17 cellular contexts compared by ENCODE assay signal in the genomic region with DNA sequence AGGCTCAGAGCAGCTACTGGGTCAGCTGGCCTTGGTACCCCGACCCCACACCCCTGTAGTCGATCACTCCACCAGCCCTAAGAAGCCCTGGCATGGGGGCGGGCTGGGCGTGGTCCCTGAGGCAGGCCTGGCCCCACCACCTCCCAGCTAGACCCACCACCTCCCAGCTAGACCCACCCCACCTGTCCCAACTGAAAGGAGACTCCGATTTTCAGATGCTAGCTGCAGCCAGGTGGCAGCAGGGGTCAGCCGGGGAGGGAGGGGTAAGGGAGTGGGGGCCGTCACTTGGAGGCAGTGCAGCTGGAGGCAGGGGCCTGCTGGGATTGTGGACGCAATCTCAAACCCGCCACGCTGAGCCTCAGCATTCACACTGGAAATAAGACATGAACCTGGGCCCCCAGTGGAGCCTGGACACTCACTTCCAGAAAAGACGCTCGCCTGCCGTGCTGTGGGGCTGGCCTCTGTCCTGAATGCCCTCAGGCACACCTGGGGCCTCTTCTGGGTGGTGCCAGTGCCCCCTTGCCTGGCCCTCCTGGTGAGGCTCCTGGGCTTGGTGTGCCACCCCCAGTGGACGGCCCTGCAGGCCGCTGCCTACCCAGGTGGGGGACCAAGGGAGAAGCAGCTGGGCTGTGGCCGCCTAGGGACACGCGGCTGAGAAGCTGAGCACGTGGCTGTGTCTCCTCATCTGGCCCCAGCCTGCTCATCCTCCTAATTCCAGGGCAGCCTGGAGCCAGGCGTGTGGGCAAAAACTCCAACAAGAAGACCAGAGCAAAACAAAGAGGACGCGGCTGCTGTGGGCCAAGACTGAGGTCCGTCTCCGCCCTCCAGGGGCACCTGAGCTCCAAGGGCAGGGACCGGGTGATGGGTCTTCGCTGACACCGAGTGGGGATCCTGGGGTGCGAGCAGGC. TPM values are rescaled to one million over a fixed set of nuclear protein-coding genes. Genes with fewer than 3 reads are reported as not detected.
DNase-seq lines count a peak whose midpoint lies in the region; FAIRE-seq and TF ChIP-seq lines count a peak whose summit lies in the region.
"Had no signal": no experiment of that assay in that cellular context is flagged by ENCODE, and none has a peak within 500 bp of the region (broad histone marks: within the 10 kb centered on the region; RNA-seq: fewer than 3 reads in every experiment).

No MANE protein-coding gene starts in this region.

- H3K27me3 ChIP-seq in mesendoderm (ENCODE audit: insufficient read depth, low read length, poor library complexity), result no peaks in the 10 kb centered on the region
- H3K27me3 ChIP-seq in tibial nerve, result no peaks in the 10 kb centered on the region
- H3K27me3 ChIP-seq: suprapubic skin had no signal

- H3K4ac ChIP-seq in mesendoderm (ENCODE audit: low read depth, low read length), result no peak overlapping the region

- no peaks in the 10 kb centered on the region for H3K79me2 ChIP-seq in mesendoderm (ENCODE audit: control insufficient read depth, insufficient read depth, low read length)

- no peak overlapping the region for H2BK120ac ChIP-seq in mesendoderm (ENCODE audit: low read depth, low read length)

- no peak overlapping the region for H2BK15ac ChIP-seq in mesendoderm (replicated peaks; ENCODE audit: low read depth)

- H2AK5ac ChIP-seq in mesendoderm (ENCODE audit: low read length), result no peak overlapping the region

- H3K4me2 ChIP-seq in mesendoderm (ENCODE audit: low read length), result no peak overlapping the region

- peaks cover 9% of the 10 kb centered on the region for H3K4me1 Mint-ChIP-seq in glutamatergic neuron (ENCODE audit: low read depth, unreplicated experiment)
- H3K4me1 Mint-ChIP-seq: activated CD4-positive, alpha-beta T cell treated with anti-CD3 and anti-CD28 coated beads, Interleukin-2, amount 10 ng/mL, durations not matched to agents 24 days and 14 days; activated naive CD4-positive, alpha-beta T cell treated with anti-CD3 and anti-CD28 coated beads, Interleukin-2, amount 10 ng/mL, durations not matched to agents 7 days and 5 days had no signal

- FAIRE-seq in RCC 7860 (lab: Jason Lieb, UNC), result no peak
- FAIRE-seq: G401.6, TTC549 had no signal

- peak overlapping the region; percentile 79 for H3K27ac Mint-ChIP-seq in glutamatergic neuron (ENCODE audit: unreplicated experiment)
- H3K27ac Mint-ChIP-seq: activated CD4-positive, alpha-beta T cell treated with anti-CD3 and anti-CD28 coated beads, Interleukin-2, amount 10 ng/mL, durations not matched to agents 24 days and 14 days; activated naive CD4-positive, alpha-beta T cell treated with anti-CD3 and anti-CD28 coated beads, Interleukin-2, amount 10 ng/mL, durations not matched to agents 7 days and 5 days; dendritic cell treated with granulocyte-macrophage colony-stimulating factor and Interleukin-4, amounts not matched to agents 40 ng/mL and 50 ng/mL, for 4 days had no signal

- no peak for TF ChIP-seq EP300 in tibial nerve (IDR thresholded peaks at IDR 0.05)

- TF ChIP-seq CTCF in glutamatergic neuron (IDR thresholded peaks at IDR 0.05; ENCODE audit: partially characterized antibody, unreplicated experiment), result no peak
- no peak for TF ChIP-seq CTCF in tibial nerve (IDR thresholded peaks at IDR 0.05)

- no peak overlapping the region for H4K5ac ChIP-seq in mesendoderm (ENCODE audit: low read length)

- no peak overlapping the region for H3K4me3 Mint-ChIP-seq in glutamatergic neuron (ENCODE audit: unreplicated experiment)
- H3K4me3 Mint-ChIP-seq: activated CD4-positive, alpha-beta T cell treated with anti-CD3 and anti-CD28 coated beads, Interleukin-2, amount 10 ng/mL, durations not matched to agents 24 days and 14 days; activated naive CD4-positive, alpha-beta T cell treated with anti-CD3 and anti-CD28 coated beads, Interleukin-2, amount 10 ng/mL, durations not matched to agents 7 days and 5 days; dendritic cell treated with granulocyte-macrophage colony-stimulating factor and Interleukin-4, amounts not matched to agents 40 ng/mL and 50 ng/mL, for 4 days had no signal

- H4K8ac ChIP-seq in mesendoderm (ENCODE audit: low read depth, low read length), result no peak overlapping the region

- H3K56ac ChIP-seq in mesendoderm (ENCODE audit: low read length), result no peak overlapping the region

- no peak for TF ChIP-seq POLR2A in tibial nerve (IDR thresholded peaks at IDR 0.05)

- no peak overlapping the region for H3K23ac ChIP-seq in mesendoderm (ENCODE audit: low read length)

- peaks cover 5% of the 10 kb centered on the region for H3K27me3 Mint-ChIP-seq in glutamatergic neuron (ENCODE audit: unreplicated experiment)
- H3K27me3 Mint-ChIP-seq: activated CD4-positive, alpha-beta T cell treated with anti-CD3 and anti-CD28 coated beads, Interleukin-2, amount 10 ng/mL, durations not matched to agents 24 days and 14 days; activated naive CD4-positive, alpha-beta T cell treated with anti-CD3 and anti-CD28 coated beads, Interleukin-2, amount 10 ng/mL, durations not matched to agents 7 days and 5 days; dendritic cell treated with granulocyte-macrophage colony-stimulating factor and Interleukin-4, amounts not matched to agents 40 ng/mL and 50 ng/mL, for 4 days had no signal

- no peak overlapping the region for H3K9ac ChIP-seq in mesendoderm (ENCODE audit: low read length)

- peaks cover 10% of the 10 kb centered on the region for H3K9me3 Mint-ChIP-seq in glutamatergic neuron (ENCODE audit: unreplicated experiment)
- H3K9me3 Mint-ChIP-seq: activated CD4-positive, alpha-beta T cell treated with anti-CD3 and anti-CD28 coated beads, Interleukin-2, amount 10 ng/mL, durations not matched to agents 24 days and 14 days; activated naive CD4-positive, alpha-beta T cell treated with anti-CD3 and anti-CD28 coated beads, Interleukin-2, amount 10 ng/mL, durations not matched to agents 7 days and 5 days; dendritic cell treated with granulocyte-macrophage colony-stimulating factor and Interleukin-4, amounts not matched to agents 40 ng/mL and 50 ng/mL, for 4 days had no signal

- H3K9me3 ChIP-seq in tibial nerve, result no peaks in the 10 kb centered on the region
- H3K9me3 ChIP-seq: suprapubic skin had no signal

- no peaks in the 10 kb centered on the region for H3K79me1 ChIP-seq in mesendoderm (ENCODE audit: low read length)

- no peaks in the 10 kb centered on the region for H3K36me3 ChIP-seq in mesendoderm (ENCODE audit: control insufficient read depth, insufficient read depth, low read length)
- H3K36me3 ChIP-seq in tibial nerve, result no peaks in the 10 kb centered on the region

- H3K18ac ChIP-seq in mesendoderm (ENCODE audit: low read length), result no peak overlapping the region

- H3K36me3 Mint-ChIP-seq in glutamatergic neuron (ENCODE audit: unreplicated experiment), result no peaks in the 10 kb centered on the region
- H3K36me3 Mint-ChIP-seq: activated naive CD4-positive, alpha-beta T cell treated with anti-CD3 and anti-CD28 coated beads, Interleukin-2, amount 10 ng/mL, durations not matched to agents 7 days and 5 days had no signal

- H3K27ac ChIP-seq in mesendoderm (ENCODE audit: low read depth, low read length) (no peak overlapping the region), tibial nerve (peak overlapping the region; percentile 36 to 87 (median 68))
- H3K27ac ChIP-seq: suprapubic skin had no signal

- WGBS in mesendoderm (ENCODE audit: extremely low coverage, insufficient coverage, low lambda C conversion rate), result no CpG with 5 or more reads among the region's 28 CpGs
- WGBS in tibial nerve, 2 donors, result 70 to 72% methylated on average over 23 to 28 of the region's 28 CpGs

- peak; percentile 21 for DNase-seq in MV-4-11 (lab: John Stamatoyannopoulos, UW)
- peak; percentile 26 for DNase-seq in glutamatergic neuron
- peak; percentile 40 for DNase-seq in mesendoderm
- DNase-seq in tibial nerve (ENCODE audit: low spot score in 2 of 2), result no peak
- no peak for DNase-seq in NCI-H2029 treated with DMSO at 0.1 percent for 48 hours (lab: John Stamatoyannopoulos, UW)
- no peak for DNase-seq in RCC 7860 (ENCODE audit: low spot score)
- no peak for DNase-seq in hypothalamus (lab: John Stamatoyannopoulos, UW)
- DNase-seq: activated CD4-positive, alpha-beta T cell treated with anti-CD3 and anti-CD28 coated beads, Interleukin-2, amount 10 ng/mL, durations not matched to agents 24 days and 14 days; activated naive CD4-positive, alpha-beta T cell treated with anti-CD3 and anti-CD28 coated beads, Interleukin-2, amount 10 ng/mL, durations not matched to agents 7 days and 5 days; erythroblast; NCI-H2107; NCI-H69; stimulated activated CD4-positive, alpha-beta T cell treated with anti-CD3 and anti-CD28 coated beads, Interleukin-2, amount 100 ng/mL, for 24 hours had no signal

- H3K4me1 ChIP-seq in mesendoderm (ENCODE audit: control insufficient read depth, low read depth, low read length) (no peaks in the 10 kb centered on the region), tibial nerve (peaks cover 0 to 73% (median 25%) of the 10 kb centered on the region in 4 donors)

- H3K4me3 ChIP-seq in mesendoderm (ENCODE audit: low read length) (no peak overlapping the region), tibial nerve (no peak overlapping the region)
- H3K4me3 ChIP-seq: suprapubic skin had no signal

- no peak overlapping the region for H2BK5ac ChIP-seq in mesendoderm (ENCODE audit: low read length)

RNA-seq across cellular contexts. Expression of a gene that starts 26.7 kb away (rescaled TPM):
- 115 TPM for total RNA-seq in glutamatergic neuron (ENCODE audit: unreplicated experiment)
- 1.7 TPM for polyA plus RNA-seq in mesendoderm (2013, experiment 1 of 2)
- polyA plus RNA-seq in mesendoderm (2013, experiment 2 of 2), result 1.4 TPM
- 100 to 1,000 TPM in 2 of 4 donors, 10 to 100 TPM in 2; 58.8 to 168 (median 106) TPM for total RNA-seq in tibial nerve

Comparison
In these comparisons a context has a peak if more than half of its experiments do, and no peak if none do; other contexts are left out.
1. DNase-seq: peak in MV-4-11 (single experiment), glutamatergic neuron (single experiment) and mesendoderm (single experiment); none in tibial nerve (0 of 2), NCI-H2029 treated with DMSO at 0.1 percent for 48 hours (single experiment), RCC 7860 (single experiment) and hypothalamus (0 of 51).